In genomic region chr6:47512872-47513271, GRCh38 we compare ENCODE assay signal across 18 cellular contexts. TPM values are rescaled to one million over a fixed set of nuclear protein-coding genes. Genes with fewer than 3 reads are reported as not detected.
DNase-seq lines count a peak whose midpoint lies in the region; ATAC-seq, FAIRE-seq and TF ChIP-seq lines count a peak whose summit lies in the region.
"Had no signal": no experiment of that assay in that cellular context is flagged by ENCODE, and none has a peak within 500 bp of the region (broad histone marks: within the 10 kb centered on the region; RNA-seq: fewer than 3 reads in every experiment).

No MANE protein-coding gene starts in this region.

- no peaks in the 10 kb centered on the region for H3K27me3 ChIP-seq in GM23248 (replicated peaks; ENCODE audit: insufficient read depth)
- H3K27me3 ChIP-seq: BE2C, Peyer's patch had no signal

- H3K4me3 Mint-ChIP-seq in stimulated activated naive B cell treated with anti-CD40 and anti-IgM and Interleukin-4, amounts not matched to agents 10 μg/mL and 1 μg/mL and 100 μg/mL, for 72 hours: no peak overlapping the region
- H3K4me3 Mint-ChIP-seq: CD4-positive, alpha-beta T cell; T-cell had no signal

- no peak for ATAC-seq in stimulated activated naive B cell treated with anti-CD40 and anti-IgM and Interleukin-4, amounts not matched to agents 10 μg/mL and 1 μg/mL and 100 μg/mL, for 72 hours (replicated peaks)
- no peak for ATAC-seq in GM21381 (IDR thresholded peaks at IDR 0.05; ENCODE audit: unreplicated experiment)
- ATAC-seq: Right ventricle myocardium inferior, T-cell had no signal

- TF ChIP-seq CTCF in fibroblast of mammary gland (conservative IDR thresholded peaks at IDR 0.05; ENCODE audit: control insufficient read depth, insufficient read depth, low read depth, low read length): no peak

- no peak for FAIRE-seq in H54 (lab: Jason Lieb, UNC)

- H3K4me2 ChIP-seq in GM23248 (ENCODE audit: unreplicated experiment): no peak overlapping the region

- peak; percentile 3 for DNase-seq in GM23248
- DNase-seq in LHCN-M2 (ENCODE audit: low read depth): peak; percentile 5
- peak; percentile 44 for DNase-seq in OCI-M1 (lab: John Stamatoyannopoulos, UW)
- peak; percentile 0 for DNase-seq in fibroblast of mammary gland (ENCODE audit: low read depth)
- no peak for DNase-seq in H54 (ENCODE audit: insufficient read length, low spot score)
- no peak for DNase-seq in pons (ENCODE audit: low spot score)
- DNase-seq in stimulated activated naive B cell treated with anti-CD40 and anti-IgM and Interleukin-4, amounts not matched to agents 10 μg/mL and 1 μg/mL and 100 μg/mL, for 72 hours: no peak
- DNase-seq: BE2C; CD4-positive, alpha-beta T cell; DMS79; NCI-H1092 treated with DMSO at 0.1 percent for 48 hours; NCI-H2081 treated with DMSO at 0.1 percent for 48 hours; NCI-H446 treated with DMSO at 0.1 percent for 48 hours; NCI-H748 treated with DMSO at 0.1 percent for 48 hours; Peyer's patch; T-cell had no signal

- H2AFZ ChIP-seq in GM23248: no peak overlapping the region

- H3K4me1 Mint-ChIP-seq in stimulated activated naive B cell treated with anti-CD40 and anti-IgM and Interleukin-4, amounts not matched to agents 10 μg/mL and 1 μg/mL and 100 μg/mL, for 72 hours: peaks cover 11 to 25% of the 10 kb centered on the region in 2 donors

- peaks cover 20% of the 10 kb centered on the region; the same call in 1 of the 2 replicates for H3K36me3 ChIP-seq in GM23248 (ENCODE audit: low read depth)
- H3K36me3 ChIP-seq: BE2C had no signal

- TF ChIP-seq POLR2A in H54 (IDR thresholded peaks at IDR 0.05; ENCODE audit: low read depth, low read length): no peak

- no peaks in the 10 kb centered on the region for H4K20me1 ChIP-seq in GM23248 (ENCODE audit: insufficient read depth)

- H3K9me3 ChIP-seq in GM23248 (ENCODE audit: low read depth): no peaks in the 10 kb centered on the region
- H3K9me3 ChIP-seq: BE2C had no signal

- in situ Hi-C loops in GM23248 (cut with MboI): no loop called here

- no peaks in the 10 kb centered on the region for H3F3A ChIP-seq in GM23248 (ENCODE audit: insufficient read depth)

- H3K27me3 Mint-ChIP-seq in stimulated activated naive B cell treated with anti-CD40 and anti-IgM and Interleukin-4, amounts not matched to agents 10 μg/mL and 1 μg/mL and 100 μg/mL, for 72 hours: no peaks in the 10 kb centered on the region
- H3K27me3 Mint-ChIP-seq: CD4-positive, alpha-beta T cell; T-cell had no signal

- H3K4me1 ChIP-seq in GM23248 (ENCODE audit: insufficient read depth): no peaks in the 10 kb centered on the region
- H3K4me1 ChIP-seq: BE2C had no signal

- H3K9me2 ChIP-seq in GM23248 (ENCODE audit: insufficient read depth): no peaks in the 10 kb centered on the region

- no peak overlapping the region for H3K27ac Mint-ChIP-seq in stimulated activated naive B cell treated with anti-CD40 and anti-IgM and Interleukin-4, amounts not matched to agents 10 μg/mL and 1 μg/mL and 100 μg/mL, for 72 hours
- H3K27ac Mint-ChIP-seq: CD4-positive, alpha-beta T cell; T-cell had no signal

- H3K36me3 Mint-ChIP-seq in stimulated activated naive B cell treated with anti-CD40 and anti-IgM and Interleukin-4, amounts not matched to agents 10 μg/mL and 1 μg/mL and 100 μg/mL, for 72 hours: peaks cover 51 to 61% of the 10 kb centered on the region in 2 donors

- no peaks in the 10 kb centered on the region for H3K9me3 Mint-ChIP-seq in stimulated activated naive B cell treated with anti-CD40 and anti-IgM and Interleukin-4, amounts not matched to agents 10 μg/mL and 1 μg/mL and 100 μg/mL, for 72 hours
- H3K9me3 Mint-ChIP-seq: CD4-positive, alpha-beta T cell had no signal

- H3K4me3 ChIP-seq in GM23248 (no peak overlapping the region), fibroblast of mammary gland (ENCODE audit: control insufficient read depth, low read depth, low read length) (no peak overlapping the region)
- H3K4me3 ChIP-seq: Peyer's patch had no signal

- peaks cover 96% of the 10 kb centered on the region for H3K79me2 ChIP-seq in GM23248 (ENCODE audit: insufficient read depth)

- H3K27ac ChIP-seq in GM23248: no peak overlapping the region
- H3K27ac ChIP-seq: Peyer's patch had no signal

- H3K9ac ChIP-seq in GM23248: no peak overlapping the region

RNA-seq across cellular contexts. Expression of gene CD2AP, which starts 35.3 kb away (rescaled TPM):
- 17.8 and 22.8 TPM in 2 replicates for total RNA-seq in GM23248 (2014; rRNA removed; shearing (Covaris generic))
- 12.3 and 13.2 TPM in 2 replicates for polyA plus RNA-seq in GM23248 (2016; fragmentation: Nextera tagmentation; extraction: Ambion mirVana)
- total RNA-seq in LHCN-M2 (2014; rRNA removed): 10.4 and 11.8 TPM in 2 replicates
- 3.3 TPM for polyA plus RNA-seq in LHCN-M2 (2012)

Comparison
In these comparisons a context has a peak if more than half of its experiments do, and no peak if none do; other contexts are left out.
1. DNase-seq: peak in GM23248 (single experiment), LHCN-M2 (single experiment), OCI-M1 (single experiment) and fibroblast of mammary gland (single experiment); none in H54 (single experiment), pons (single experiment) and stimulated activated naive B cell treated with anti-CD40 and anti-IgM and Interleukin-4, amounts not matched to agents 10 μg/mL and 1 μg/mL and 100 μg/mL, for 72 hours (single experiment).